ENCODE assay signal across 1 cellular context in the genomic region with DNA sequence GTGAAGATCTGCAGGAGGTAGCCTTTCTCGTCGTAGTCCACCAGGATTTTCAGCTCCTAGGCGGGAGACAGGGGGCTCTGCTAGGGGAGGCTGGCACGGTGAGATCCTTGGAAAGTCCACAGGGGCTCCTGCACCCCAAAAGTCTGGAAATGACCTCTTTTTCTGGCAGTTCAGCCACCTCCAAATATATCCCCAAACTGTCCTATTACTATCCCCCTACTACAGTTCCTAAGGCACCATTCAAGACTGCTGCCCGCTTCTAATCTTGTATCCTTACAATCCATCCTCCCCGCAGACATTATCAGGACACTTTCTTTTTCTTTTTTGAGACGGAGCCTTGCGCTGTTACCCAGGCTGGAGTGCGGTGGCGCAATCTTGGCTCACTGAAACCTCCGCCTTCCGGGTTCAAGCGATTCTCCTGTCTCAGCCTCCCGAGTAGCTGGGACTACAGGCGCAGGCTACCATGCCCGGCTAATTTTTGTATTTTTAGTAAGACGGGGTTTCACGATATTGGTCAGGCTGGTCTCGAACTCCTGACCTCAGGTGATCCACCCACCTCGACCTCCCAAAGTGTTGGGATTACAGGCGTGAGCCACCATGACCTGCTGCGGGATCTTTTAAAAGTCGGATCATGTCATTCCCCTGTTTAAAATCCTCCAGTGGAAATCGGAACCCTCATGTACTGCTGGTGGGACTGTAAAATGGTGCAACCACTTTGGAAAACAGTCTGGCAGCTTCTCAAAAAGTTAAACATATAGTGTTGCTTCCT.
A peak's percentile ranks its signal among the peaks of the same experiment; 100 is the strongest.
TF ChIP-seq lines count a peak whose summit lies in the region.

No MANE protein-coding gene starts in this region.

TF ChIP-seq in H1, 55 proteins besides CTCF, POLR2A, EP300 and RAD21:
- TF ChIP-seq KDM5A (IDR thresholded peaks at IDR 0.05; ENCODE audit: low read length) (no peak), YY1 (IDR thresholded peaks at IDR 0.05; ENCODE audit: low read depth, low read length) (no peak), HDAC6 (IDR thresholded peaks at IDR 0.05; ENCODE audit: low read depth, low read length) (no peak), GTF2F1 (IDR thresholded peaks at IDR 0.05; ENCODE audit: borderline replicate concordance, low read depth, low read length) (no peak), CEBPB (IDR thresholded peaks at IDR 0.05; ENCODE audit: low read depth, low read length) (0 out of 2 replicates have a peak, but pooled peaks have one; percentile 27), BRCA1 (IDR thresholded peaks at IDR 0.05; ENCODE audit: low read depth, low read length) (no peak), PHF8 (conservative IDR thresholded peaks at IDR 0.05; ENCODE audit: low read depth, low read length) (no peak), HDAC2 (IDR thresholded peaks at IDR 0.05; ENCODE audit: borderline replicate concordance in 1 of 2, low read depth in 2 of 2, low read length in 2 of 2) (no peak), SP4 (IDR thresholded peaks at IDR 0.05; ENCODE audit: low read length) (0 out of 2 replicates have a peak, but pooled peaks have one; percentile 0), SP2 (IDR thresholded peaks at IDR 0.05; ENCODE audit: low read length) (no peak), RNF2 (IDR thresholded peaks at IDR 0.05; ENCODE audit: borderline replicate concordance, low read depth, low read length, missing control alignments, poor library complexity, severe bottlenecking) (no peak), TAF7 (optimal IDR thresholded peaks at IDR 0.05; ENCODE audit: borderline replicate concordance, low read depth, low read length) (no peak), GABPA (IDR thresholded peaks at IDR 0.05; ENCODE audit: borderline replicate concordance, insufficient read depth, low read length) (no peak), CHD2 (IDR thresholded peaks at IDR 0.05; ENCODE audit: low read length) (no peak), KDM4A (IDR thresholded peaks at IDR 0.05; ENCODE audit: low read depth, low read length, severe bottlenecking) (peak; percentile 28), POU5F1 (IDR thresholded peaks at IDR 0.05; ENCODE audit: low read depth, low read length) (no peak)
- TF ChIP-seq, protein P1, sequence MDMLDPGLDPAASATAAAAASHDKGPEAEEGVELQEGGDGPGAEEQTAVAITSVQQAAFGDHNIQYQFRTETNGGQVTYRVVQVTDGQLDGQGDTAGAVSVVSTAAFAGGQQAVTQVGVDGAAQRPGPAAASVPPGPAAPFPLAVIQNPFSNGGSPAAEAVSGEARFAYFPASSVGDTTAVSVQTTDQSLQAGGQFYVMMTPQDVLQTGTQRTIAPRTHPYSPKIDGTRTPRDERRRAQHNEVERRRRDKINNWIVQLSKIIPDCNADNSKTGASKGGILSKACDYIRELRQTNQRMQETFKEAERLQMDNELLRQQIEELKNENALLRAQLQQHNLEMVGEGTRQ (IDR thresholded peaks at IDR 0.05; ENCODE audit: low read length): no peak
TF ChIP-seq in H1: peak in this region for 3.
